In the genomic region with DNA sequence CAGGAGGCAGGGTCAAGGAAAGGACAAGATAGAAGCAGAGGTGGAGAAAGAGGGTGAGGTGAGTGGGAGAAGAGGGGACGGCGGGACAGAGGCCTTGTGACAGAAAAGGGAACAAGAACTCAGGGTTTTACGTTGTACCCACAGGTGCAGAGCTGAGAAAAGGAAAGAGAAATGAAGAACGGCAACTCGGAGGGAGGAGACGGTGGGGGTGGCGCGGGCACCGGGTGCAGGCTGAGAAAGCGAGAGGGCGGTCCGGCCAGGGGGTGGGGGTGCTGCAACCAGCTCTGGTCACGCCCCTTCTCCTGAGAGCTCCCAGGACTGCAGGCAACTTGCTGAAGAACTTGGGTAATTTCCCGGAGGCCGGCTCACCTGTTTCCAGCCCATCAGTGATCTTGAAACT, we compare ENCODE assay signal across 8 cellular contexts.
A peak's percentile ranks its signal among the peaks of the same experiment; 100 is the strongest.
DNase-seq lines count a peak whose midpoint lies in the region; ATAC-seq and TF ChIP-seq lines count a peak whose summit lies in the region.

No MANE protein-coding gene starts in this region.

- no peaks in the 10 kb centered on the region for H3K27me3 Mint-ChIP-seq in CD4-positive, CD25-positive, alpha-beta regulatory T cell

- ATAC-seq in CD4-positive, CD25-positive, alpha-beta regulatory T cell (ENCODE audit: low read depth in 2 of 2) = peak; percentile 58 to 74
- ATAC-seq in GM21515 (IDR thresholded peaks at IDR 0.05; ENCODE audit: unreplicated experiment) = peak; percentile 88

- peaks cover 35% of the 10 kb centered on the region for H3K4me1 ChIP-seq in CD4-positive, CD25-positive, alpha-beta regulatory T cell (ENCODE audit: control insufficient read depth, insufficient read depth, low read length, poor library complexity, severe bottlenecking)
- H3K4me1 ChIP-seq in MM.1S (ENCODE audit: low read length) = peaks cover 15% of the 10 kb centered on the region
- no peaks in the 10 kb centered on the region for H3K4me1 ChIP-seq in trophoblast cell (ENCODE audit: control insufficient read depth in 1 of 2, insufficient read depth in 2 of 2, low read length in 2 of 2)

- H3K4me3 ChIP-seq in CD4-positive, CD25-positive, alpha-beta regulatory T cell (ENCODE audit: low read depth, low read length) = peak overlapping the region; percentile 56
- H3K4me3 ChIP-seq in MM.1S (ENCODE audit: low read length) (peak overlapping the region; percentile 67), trophoblast cell (ENCODE audit: low read depth, low read length) (no peak overlapping the region)

- H3K79me2 ChIP-seq in MM.1S (ENCODE audit: low read length) (peaks cover 6% of the 10 kb centered on the region; the same call in 1 of the 2 replicates), trophoblast cell (ENCODE audit: control insufficient read depth, insufficient read depth, low read length, poor library complexity) (no peaks in the 10 kb centered on the region)

- no peaks in the 10 kb centered on the region for H3K9me3 ChIP-seq in CD4-positive, CD25-positive, alpha-beta regulatory T cell (ENCODE audit: control insufficient read depth in 2 of 2, low read length in 2 of 2)
- H3K9me3 ChIP-seq in MM.1S (replicated peaks; ENCODE audit: insufficient read depth, low read length) (no peaks in the 10 kb centered on the region), trophoblast cell (ENCODE audit: insufficient read depth, low read depth, low read length) (no peaks in the 10 kb centered on the region)

- no peaks in the 10 kb centered on the region for H3K27me3 ChIP-seq in CD4-positive, CD25-positive, alpha-beta regulatory T cell (ENCODE audit: control insufficient read depth, insufficient read depth, low read length)
- H3K27me3 ChIP-seq in MM.1S (replicated peaks; ENCODE audit: insufficient read depth, low read length) (no peaks in the 10 kb centered on the region), trophoblast cell (ENCODE audit: insufficient read depth, low read length) (no peaks in the 10 kb centered on the region)

- H3K36me3 ChIP-seq in CD4-positive, CD25-positive, alpha-beta regulatory T cell (ENCODE audit: control insufficient read depth, insufficient read depth, low read length) = peaks cover 21% of the 10 kb centered on the region
- H3K36me3 ChIP-seq in MM.1S (replicated peaks; ENCODE audit: insufficient read depth, low read length) (no peaks in the 10 kb centered on the region), trophoblast cell (ENCODE audit: control insufficient read depth in 1 of 2, insufficient read depth in 2 of 2, low read length in 2 of 2) (no peaks in the 10 kb centered on the region)

- peak overlapping the region; percentile 18 for H3K27ac ChIP-seq in CD4-positive, CD25-positive, alpha-beta regulatory T cell (ENCODE audit: insufficient read depth, low read length, poor library complexity, severe bottlenecking)
- peak overlapping the region; percentile 82 for H3K27ac ChIP-seq in MM.1S (ENCODE audit: low read length)
- no peak overlapping the region for H3K27ac ChIP-seq in trophoblast cell (ENCODE audit: low read depth, low read length)

- H3K9ac ChIP-seq in MM.1S (ENCODE audit: low read length) (peak overlapping the region; percentile 64), trophoblast cell (ENCODE audit: low read length) (no peak overlapping the region)

- H3K9me3 Mint-ChIP-seq in CD4-positive, CD25-positive, alpha-beta regulatory T cell = no peaks in the 10 kb centered on the region

- no peak for TF ChIP-seq CTCF in MM.1S (IDR thresholded peaks at IDR 0.05; ENCODE audit: low read length)

- H3K4me3 Mint-ChIP-seq in CD4-positive, CD25-positive, alpha-beta regulatory T cell = peak overlapping the region; percentile 73 to 87 (median 80)

- H3K4me2 ChIP-seq in MM.1S (ENCODE audit: low read depth, low read length) = peak overlapping the region; percentile 100
- H3K4me2 ChIP-seq in trophoblast cell (ENCODE audit: low read length) = no peak overlapping the region

- H2BK12ac ChIP-seq in trophoblast cell (ENCODE audit: low read length) = no peak overlapping the region

- H3K79me1 ChIP-seq in trophoblast cell (ENCODE audit: low read length) = no peaks in the 10 kb centered on the region

- H3K9me2 ChIP-seq in MM.1S (replicated peaks; ENCODE audit: insufficient read depth, low read length) = no peaks in the 10 kb centered on the region

- peaks cover 19% of the 10 kb centered on the region for H3F3A ChIP-seq in MM.1S (ENCODE audit: insufficient read depth, low read length)

- no peak overlapping the region for H2BK5ac ChIP-seq in trophoblast cell (ENCODE audit: low read depth, low read length, poor library complexity)

- no peak overlapping the region for H3K18ac ChIP-seq in trophoblast cell (ENCODE audit: low read length)

- H3K27ac Mint-ChIP-seq in CD4-positive, CD25-positive, alpha-beta regulatory T cell = peak overlapping the region; percentile 92 to 94 (median 93)

- no peak overlapping the region for H3K4ac ChIP-seq in trophoblast cell (ENCODE audit: low read depth, low read length)

- H3K14ac ChIP-seq in trophoblast cell (ENCODE audit: low read length) = no peak overlapping the region

- H2AFZ ChIP-seq in MM.1S (ENCODE audit: low read length) = peak overlapping the region; percentile 42
- no peak overlapping the region for H2AFZ ChIP-seq in trophoblast cell (ENCODE audit: insufficient read depth, low read length, poor library complexity)

- no peak overlapping the region for H4K12ac ChIP-seq in trophoblast cell (ENCODE audit: low read depth, low read length)

- peaks cover 0 to 69% (median 45%) of the 10 kb centered on the region in 4 donors for H3K4me1 Mint-ChIP-seq in CD4-positive, CD25-positive, alpha-beta regulatory T cell

- H3K23ac ChIP-seq in trophoblast cell (ENCODE audit: low read length) = no peak overlapping the region

- no CpG with 5 or more reads among the region's 15 CpGs for WGBS in trophoblast cell (ENCODE audit: extremely low coverage, insufficient coverage, insufficient read length)

- no peak overlapping the region for H2AK5ac ChIP-seq in trophoblast cell (ENCODE audit: low read length)

- no peak overlapping the region for H4K91ac ChIP-seq in trophoblast cell (ENCODE audit: low read depth, low read length)

- H2BK120ac ChIP-seq in trophoblast cell (ENCODE audit: insufficient read depth, low read length, poor library complexity) = no peak overlapping the region

- DNase-seq in CD4-positive, CD25-positive, alpha-beta regulatory T cell = peak; percentile 21 to 86 (median 30)
- DNase-seq in MM.1S (peak; percentile 95), activated T-helper 1 cell treated with Interleukin-2 at 50 U/mL for 16 hours (ENCODE audit: low read depth) (peak; percentile 35), left kidney (ENCODE audit: low read depth, low spot score) (peak; percentile 85), cerebellar cortex (ENCODE audit: low spot score) (no peak), trophoblast cell (no peak)
- DNase-seq in stimulated activated CD8-positive, alpha-beta memory T cell treated with anti-CD3 and anti-CD28 coated beads, Interleukin-4, amount 100 ng/mL, for 48 hours = peak; percentile 91

- H4K20me1 ChIP-seq in MM.1S (ENCODE audit: insufficient read depth, low read length) = no peaks in the 10 kb centered on the region

- peaks cover 23% of the 10 kb centered on the region for H3K36me3 Mint-ChIP-seq in CD4-positive, CD25-positive, alpha-beta regulatory T cell

- H4K8ac ChIP-seq in trophoblast cell (ENCODE audit: low read depth, low read length) = no peak overlapping the region

Comparison
In these comparisons a context has a peak if more than half of its experiments do, and no peak if none do; other contexts are left out.
1. DNase-seq: peak in CD4-positive, CD25-positive, alpha-beta regulatory T cell (3 of 3), MM.1S (single experiment), activated T-helper 1 cell treated with Interleukin-2 at 50 U/mL for 16 hours (single experiment), left kidney (single experiment) and stimulated activated CD8-positive, alpha-beta memory T cell treated with anti-CD3 and anti-CD28 coated beads, Interleukin-4, amount 100 ng/mL, for 48 hours (single experiment); none in cerebellar cortex (single experiment) and trophoblast cell (0 of 2).